1 cellular context compared by ENCODE assay signal in the genomic region with DNA sequence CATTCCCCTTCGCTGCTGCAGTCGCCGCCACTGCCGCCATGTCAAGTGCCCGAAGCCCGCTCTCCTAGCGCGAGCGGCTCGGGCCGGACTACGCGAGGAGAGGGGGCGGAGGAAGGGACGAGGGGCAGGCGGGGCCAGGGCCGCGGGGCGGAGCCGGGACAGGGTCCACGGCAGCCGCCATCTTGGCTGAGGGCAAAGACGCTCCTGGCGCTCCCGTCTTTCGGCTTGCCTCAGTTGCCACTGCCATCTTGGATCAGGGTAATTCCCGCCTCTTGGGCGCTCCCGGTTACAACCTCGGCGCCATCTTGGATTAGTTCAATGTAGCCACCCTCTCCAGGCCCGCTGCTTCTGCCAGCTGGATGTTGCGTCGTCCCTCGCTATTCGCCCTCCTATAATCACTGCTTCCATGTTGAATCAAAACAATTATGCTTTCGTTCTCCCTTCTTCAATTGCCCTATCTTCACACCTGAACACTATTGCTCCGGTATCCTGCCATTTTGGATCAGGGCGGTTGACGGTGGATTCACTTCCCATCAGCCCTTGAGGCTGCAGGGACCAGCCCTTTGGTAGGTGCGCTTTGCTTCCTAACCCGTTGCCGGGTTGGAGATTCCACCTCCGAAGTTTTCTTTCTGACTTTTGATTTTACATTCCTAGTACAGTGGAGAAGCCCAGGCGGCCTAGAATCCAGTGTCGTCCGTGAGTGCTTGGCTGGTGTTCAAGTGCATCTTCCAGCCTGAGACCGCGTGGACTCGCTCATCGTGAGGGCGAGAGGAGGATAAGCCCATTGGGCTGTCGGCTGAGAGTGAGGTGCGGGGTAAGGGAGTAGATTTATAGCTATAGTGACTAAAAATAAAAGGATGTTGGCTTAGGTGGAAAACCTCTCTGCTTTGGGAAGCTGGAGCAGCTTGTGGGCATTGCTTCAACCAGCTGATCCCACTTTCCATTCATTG.
A peak's percentile ranks its signal among the peaks of the same experiment; 100 is the strongest.
TF ChIP-seq lines count a peak whose summit lies in the region.

HACD2 (minus strand) TSS at position 66 of the 950 bp plus-strand sequence; CDS start at position 40, 26 bp downstream.

TF ChIP-seq in HepG2, 621 proteins besides CTCF, POLR2A, EP300 and RAD21 (continued from another document and continues in another):
- no peak for TF ChIP-seq ZNF407 (CRISPR knock-in tag; IDR thresholded peaks at IDR 0.05; ENCODE audit: not compliant biosample characterization)
- TF ChIP-seq ZFYVE20 (CRISPR knock-in tag; IDR thresholded peaks at IDR 0.05; ENCODE audit: borderline replicate concordance, low read depth): no peak
- no peak for TF ChIP-seq MXD4 (CRISPR knock-in tag; IDR thresholded peaks at IDR 0.05)
- TF ChIP-seq ZNF704 (CRISPR knock-in tag; IDR thresholded peaks at IDR 0.05; ENCODE audit: borderline replicate concordance): no peak
- TF ChIP-seq ATF7 (IDR thresholded peaks at IDR 0.05): no peak
- TF ChIP-seq ATF7 (CRISPR knock-in tag; IDR thresholded peaks at IDR 0.05): no peak
- TF ChIP-seq, protein P1, sequence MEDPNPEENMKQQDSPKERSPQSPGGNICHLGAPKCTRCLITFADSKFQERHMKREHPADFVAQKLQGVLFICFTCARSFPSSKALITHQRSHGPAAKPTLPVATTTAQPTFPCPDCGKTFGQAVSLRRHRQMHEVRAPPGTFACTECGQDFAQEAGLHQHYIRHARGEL (CRISPR knock-in tag; IDR thresholded peaks at IDR 0.05): no peak
- no peak for TF ChIP-seq ZSCAN20 (CRISPR knock-in tag; IDR thresholded peaks at IDR 0.05; ENCODE audit: borderline replicate concordance)
- TF ChIP-seq, protein P2, sequence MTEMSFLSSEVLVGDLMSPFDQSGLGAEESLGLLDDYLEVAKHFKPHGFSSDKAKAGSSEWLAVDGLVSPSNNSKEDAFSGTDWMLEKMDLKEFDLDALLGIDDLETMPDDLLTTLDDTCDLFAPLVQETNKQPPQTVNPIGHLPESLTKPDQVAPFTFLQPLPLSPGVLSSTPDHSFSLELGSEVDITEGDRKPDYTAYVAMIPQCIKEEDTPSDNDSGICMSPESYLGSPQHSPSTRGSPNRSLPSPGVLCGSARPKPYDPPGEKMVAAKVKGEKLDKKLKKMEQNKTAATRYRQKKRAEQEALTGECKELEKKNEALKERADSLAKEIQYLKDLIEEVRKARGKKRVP (CRISPR knock-in tag; IDR thresholded peaks at IDR 0.05): peak in 1 of 2 experiments; percentile 47; a peak in 1 of 4 replicates
- TF ChIP-seq E2F5 (CRISPR knock-in tag; conservative IDR thresholded peaks at IDR 0.05): no peak
- TF ChIP-seq KLF6 (CRISPR knock-in tag; IDR thresholded peaks at IDR 0.05): peak; percentile 17
- peak; percentile 4; the same call in 1 of the 2 replicates for TF ChIP-seq FOSL2 (CRISPR knock-in tag; IDR thresholded peaks at IDR 0.05)
- TF ChIP-seq ATAD3A (CRISPR knock-in tag; IDR thresholded peaks at IDR 0.05): no peak
- TF ChIP-seq ARID3A (IDR thresholded peaks at IDR 0.05; ENCODE audit: low read depth, low read length): no peak; the same call in 1 of the 2 replicates
- no peak for TF ChIP-seq PHF20 (CRISPR knock-in tag; IDR thresholded peaks at IDR 0.05)
- peak; percentile 48; the same call in 1 of the 2 replicates for TF ChIP-seq ZFY (CRISPR knock-in tag; IDR thresholded peaks at IDR 0.05)
- TF ChIP-seq, protein P3, sequence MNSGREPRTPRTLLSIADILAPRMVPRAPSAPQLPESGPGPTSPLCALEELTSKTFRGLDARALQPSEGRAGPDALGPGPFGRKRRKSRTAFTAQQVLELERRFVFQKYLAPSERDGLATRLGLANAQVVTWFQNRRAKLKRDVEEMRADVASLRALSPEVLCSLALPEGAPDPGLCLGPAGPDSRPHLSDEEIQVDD (CRISPR knock-in tag; IDR thresholded peaks at IDR 0.05; ENCODE audit: borderline replicate concordance): no peak
- TF ChIP-seq YEATS4 (CRISPR knock-in tag; IDR thresholded peaks at IDR 0.05; ENCODE audit: borderline replicate concordance): peak; percentile 78; the same call in 1 of the 2 replicates
- TF ChIP-seq ZNF354B (CRISPR knock-in tag; IDR thresholded peaks at IDR 0.05): 0 out of 2 replicates have a peak, but pooled peaks have one; percentile 25
- peak; percentile 19 for TF ChIP-seq SKI (IDR thresholded peaks at IDR 0.05; ENCODE audit: partially characterized antibody)
- no peak for TF ChIP-seq ZNF281 (CRISPR knock-in tag; IDR thresholded peaks at IDR 0.05; ENCODE audit: borderline replicate concordance)
- TF ChIP-seq NFAT5 (CRISPR knock-in tag; IDR thresholded peaks at IDR 0.05): no peak
- no peak; the same call in none of the 2 replicates for TF ChIP-seq ARNTL (CRISPR knock-in tag; IDR thresholded peaks at IDR 0.05)
- TF ChIP-seq, protein P4, sequence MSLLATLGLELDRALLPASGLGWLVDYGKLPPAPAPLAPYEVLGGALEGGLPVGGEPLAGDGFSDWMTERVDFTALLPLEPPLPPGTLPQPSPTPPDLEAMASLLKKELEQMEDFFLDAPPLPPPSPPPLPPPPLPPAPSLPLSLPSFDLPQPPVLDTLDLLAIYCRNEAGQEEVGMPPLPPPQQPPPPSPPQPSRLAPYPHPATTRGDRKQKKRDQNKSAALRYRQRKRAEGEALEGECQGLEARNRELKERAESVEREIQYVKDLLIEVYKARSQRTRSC (CRISPR knock-in tag; IDR thresholded peaks at IDR 0.05; ENCODE audit: low read depth): no peak; the same call in 1 of the 2 replicates
